Comparison of ENCODE assay signal across 8 cellular contexts in the genomic region with DNA sequence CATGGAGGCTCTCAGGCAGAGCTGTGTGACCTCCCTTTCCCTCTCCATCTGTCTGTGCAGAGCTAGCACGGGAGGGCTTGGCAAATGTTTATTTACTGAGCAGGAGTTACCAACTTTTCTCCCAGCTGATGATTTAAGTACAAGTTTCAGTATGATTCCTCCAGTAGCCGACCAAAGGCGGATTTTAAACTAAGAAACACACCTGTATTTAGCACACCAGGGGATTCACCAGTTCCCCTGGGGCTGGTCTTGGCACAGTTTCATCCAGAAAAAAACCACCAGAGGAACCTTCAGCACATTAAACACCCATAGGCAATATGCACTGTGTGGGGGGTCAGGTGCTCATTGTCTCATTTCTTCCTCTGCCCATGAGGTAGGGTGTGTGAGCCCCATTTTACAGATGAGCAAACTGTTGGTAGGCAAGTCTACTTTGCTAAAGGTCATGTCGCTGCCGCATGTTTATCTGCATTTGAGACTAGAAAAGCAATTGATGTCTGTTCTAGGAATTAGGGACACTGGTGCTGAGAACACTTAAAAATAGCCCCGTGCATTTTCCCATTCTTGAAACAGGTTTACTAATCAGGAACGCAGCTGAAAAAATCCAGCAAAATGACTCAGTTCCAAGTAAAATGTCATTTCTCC.
DNase-seq lines count a peak whose midpoint lies in the region; ATAC-seq lines count a peak whose summit lies in the region.

No MANE protein-coding gene starts in this region.

- peak; percentile 17 for DNase-seq in activated gamma-delta T cell treated with anti-CD3 and anti-CD28 coated beads, Interleukin-2, amount 50 U/mL, for 16 hours (ENCODE audit: low read depth)
- DNase-seq in activated gamma-delta T cell treated with Interleukin-2 at 50 U/mL for 16 hours (no peak), cerebellar nuclear complex (lab: John Stamatoyannopoulos, UW) (no peak), AG08396 (ENCODE audit: low spot score) (no peak), iPS-NIHi11 (ENCODE audit: low spot score) (no peak)
- DNase-seq in activated CD4-positive, alpha-beta T cell treated with anti-CD3 and anti-CD28 coated beads, Interleukin-2, amount 50 U/mL, for 4 hours = peak; percentile 21 to 22
- peak; percentile 76 for DNase-seq in stimulated activated CD4-positive, alpha-beta T cell treated with anti-CD3 and anti-CD28 coated beads, Interleukin-15, amount 100 ng/mL, for 24 hours

- peak; percentile 44 for ATAC-seq in HG03039 (IDR thresholded peaks at IDR 0.05; ENCODE audit: unreplicated experiment)

Comparison
In these comparisons a context has a peak if more than half of its experiments do, and no peak if none do; other contexts are left out.
1. DNase-seq: peak in activated gamma-delta T cell treated with anti-CD3 and anti-CD28 coated beads, Interleukin-2, amount 50 U/mL, for 16 hours (single experiment), activated CD4-positive, alpha-beta T cell treated with anti-CD3 and anti-CD28 coated beads, Interleukin-2, amount 50 U/mL, for 4 hours (2 of 2) and stimulated activated CD4-positive, alpha-beta T cell treated with anti-CD3 and anti-CD28 coated beads, Interleukin-15, amount 100 ng/mL, for 24 hours (single experiment); none in activated gamma-delta T cell treated with Interleukin-2 at 50 U/mL for 16 hours (single experiment), cerebellar nuclear complex (0 of 2), AG08396 (single experiment) and iPS-NIHi11 (single experiment).